Comparison of ENCODE assay signal across 11 cellular contexts in the genomic region with DNA sequence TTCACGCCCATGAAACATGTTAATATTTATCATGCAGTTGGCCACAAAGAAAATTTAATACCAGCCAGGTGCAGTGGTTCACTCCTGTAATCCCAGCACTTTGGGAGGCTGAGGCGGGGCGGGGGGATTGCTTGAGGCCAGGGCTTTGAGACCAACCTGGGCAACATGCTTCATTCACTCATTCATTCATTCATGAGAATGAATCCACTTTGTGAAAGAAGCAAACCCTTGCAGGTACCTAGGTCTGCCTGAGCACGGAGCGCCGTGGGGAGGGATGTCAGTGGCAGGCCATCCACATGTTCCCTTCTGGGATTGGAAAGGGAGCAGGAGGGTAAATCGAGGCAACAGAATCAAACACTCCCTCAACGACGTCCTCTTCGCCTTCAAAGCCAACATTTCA. TPM values are rescaled to one million over a fixed set of nuclear protein-coding genes. Genes with fewer than 3 reads are reported as not detected.
DNase-seq lines count a peak whose midpoint lies in the region; ATAC-seq and TF ChIP-seq lines count a peak whose summit lies in the region.
"Had no signal": no experiment of that assay in that cellular context is flagged by ENCODE, and none has a peak within 500 bp of the region (broad histone marks: within the 10 kb centered on the region; RNA-seq: fewer than 3 reads in every experiment).

No MANE protein-coding gene starts in this region.

- H4K20me1 ChIP-seq in fibroblast of lung (ENCODE audit: control insufficient read depth, extremely low read depth, insufficient read depth, low read length): peaks cover 5% of the 10 kb centered on the region

- H3K27ac ChIP-seq in fibroblast of lung (ENCODE audit: insufficient read depth, low read length): peak overlapping the region; percentile 95
- peak overlapping the region in 7 of 8 donors; percentile 96 to 99 (median 98) for H3K27ac ChIP-seq in spleen

- H3K4me1 Mint-ChIP-seq in HFFc6 (ENCODE audit: low read depth): peaks cover 80% of the 10 kb centered on the region
- H3K4me1 Mint-ChIP-seq in activated CD4-positive, alpha-beta memory T cell treated with anti-CD3 and anti-CD28 coated beads for 36 hours (ENCODE audit: low read depth): peaks cover 72% of the 10 kb centered on the region

- H3K9me3 Mint-ChIP-seq in HFFc6: no peaks in the 10 kb centered on the region
- H3K9me3 Mint-ChIP-seq in activated CD4-positive, alpha-beta memory T cell treated with anti-CD3 and anti-CD28 coated beads for 36 hours: no peaks in the 10 kb centered on the region

- no peak for TF ChIP-seq CTCF in HFFc6 (IDR thresholded peaks at IDR 0.05)
- no peak for TF ChIP-seq CTCF in fibroblast of lung (conservative IDR thresholded peaks at IDR 0.05 in 1 of 2, IDR thresholded peaks at IDR 0.05 in 1 of 2; ENCODE audit: low read depth in 1 of 2, low read length in 2 of 2)
- TF ChIP-seq CTCF in spleen (IDR thresholded peaks at IDR 0.05 in 8 of 11, conservative IDR thresholded peaks at IDR 0.05 in 3 of 11): no peak

- H3K4me2 ChIP-seq in fibroblast of lung (ENCODE audit: extremely low read depth, insufficient read depth, low read length): peak overlapping the region; percentile 67

- H3K36me3 ChIP-seq in fibroblast of lung (ENCODE audit: control insufficient read depth, insufficient read depth, low read length) (peaks cover 3% of the 10 kb centered on the region), spleen (peaks cover 0 to 9% (median 0%) of the 10 kb centered on the region in 6 donors)

- CTCF ChIA-PET in activated CD4-positive, alpha-beta memory T cell treated with anti-CD3 and anti-CD28 coated beads for 36 hours (lab: Charles Lee): interaction anchor here (5.5 kb wide), 1 partner anchor 13 kb away, joined by 44 read pairs; no protein-coding TSS in a partner anchor

- no peaks in the 10 kb centered on the region for H3K9me3 ChIP-seq in fibroblast of lung (ENCODE audit: control insufficient read depth, insufficient read depth, low read depth, low read length)
- H3K9me3 ChIP-seq in spleen: no peaks in the 10 kb centered on the region

- peaks cover 99% of the 10 kb centered on the region for H3K79me2 ChIP-seq in fibroblast of lung (ENCODE audit: control insufficient read depth, insufficient read depth, low read length)

- peaks cover 8% of the 10 kb centered on the region for H3K36me3 Mint-ChIP-seq in HFFc6 (ENCODE audit: low read depth)
- H3K36me3 Mint-ChIP-seq in activated CD4-positive, alpha-beta memory T cell treated with anti-CD3 and anti-CD28 coated beads for 36 hours: peaks cover 23% of the 10 kb centered on the region

- no peak for TF ChIP-seq POLR2A in spleen (IDR thresholded peaks at IDR 0.05)

- H3K9ac ChIP-seq in fibroblast of lung (ENCODE audit: insufficient read depth, low read length): no peak overlapping the region

- H3K4me1 ChIP-seq in fibroblast of lung (ENCODE audit: control insufficient read depth, extremely low read depth, insufficient read depth, low read length) (peaks cover 27% of the 10 kb centered on the region), spleen (peaks cover 47 to 95% (median 91%) of the 10 kb centered on the region in 6 donors)

- H3K27me3 ChIP-seq in fibroblast of lung (ENCODE audit: control insufficient read depth, insufficient read depth, low read length): no peaks in the 10 kb centered on the region
- H3K27me3 ChIP-seq in spleen (replicated peaks in 1 of 7): no peaks in the 10 kb centered on the region

- no peak overlapping the region for H3K4me3 ChIP-seq in fibroblast of lung (replicated peaks in 1 of 4; ENCODE audit: control extremely low read depth in 1 of 4, insufficient read depth in 1 of 4, low read depth in 3 of 4, low read length in 4 of 4)
- peak overlapping the region in 1 of 8 donors; percentile 23 for H3K4me3 ChIP-seq in spleen

- no peak for ATAC-seq in HG02798 (IDR thresholded peaks at IDR 0.05; ENCODE audit: poor library complexity, unreplicated experiment)
- ATAC-seq: activated CD4-positive, CD25-positive, alpha-beta regulatory T cell treated with anti-CD3 and anti-CD28 coated beads, Interleukin-2, amount 50 U/mL, for 24 hours had no signal

- no peak for DNase-seq in HFFc6
- no peak for DNase-seq in activated CD4-positive, alpha-beta memory T cell treated with anti-CD3 and anti-CD28 coated beads for 36 hours
- no peak for DNase-seq in fibroblast of lung (ENCODE audit: low read depth in 2 of 2)
- no peak for DNase-seq in spleen
- DNase-seq in stimulated activated CD4-positive, alpha-beta T cell treated with anti-CD3 and anti-CD28 coated beads, Interleukin-1b, Interleukin-23, amount 100 ng/mL, for 48 hours: no peak
- no peak for DNase-seq in NCI-H2227 treated with DMSO at 0.1 percent for 48 hours (lab: John Stamatoyannopoulos, UW)
- DNase-seq: HCEC 1CT, mesendoderm, NCI-H1105 had no signal

- WGBS in spleen, 5 donors: 92 to 97% (median 96%) methylated on average over 10 of the region's 10 CpGs

- intact Hi-C loops in activated CD4-positive, alpha-beta memory T cell treated with anti-CD3 and anti-CD28 coated beads for 36 hours (cut with micrococcal nuclease): loop anchor here (5.0 to 10.0 kb wide), 3 partner anchors 56 to 856 kb away; a partner anchor contains a TSS
- intact Hi-C loops in spleen (cut with DNase I; ENCODE audit: low total_unique reads): loop anchor here (10.0 kb wide), 1 partner anchor 756 kb away; a partner anchor contains a TSS

- peak overlapping the region; percentile 45 for H3K27ac Mint-ChIP-seq in HFFc6
- H3K27ac Mint-ChIP-seq in activated CD4-positive, alpha-beta memory T cell treated with anti-CD3 and anti-CD28 coated beads for 36 hours: peak overlapping the region; percentile 91

- POLR2A ChIA-PET in activated CD4-positive, alpha-beta memory T cell treated with anti-CD3 and anti-CD28 coated beads for 36 hours (lab: Charles Lee): no interaction called here

- H3K4me3 Mint-ChIP-seq in HFFc6: no peak overlapping the region; the same call in none of the 2 replicates
- no peak overlapping the region for H3K4me3 Mint-ChIP-seq in activated CD4-positive, alpha-beta memory T cell treated with anti-CD3 and anti-CD28 coated beads for 36 hours

- H2AFZ ChIP-seq in fibroblast of lung (ENCODE audit: low read length): no peak overlapping the region

- peaks cover under 1% of the 10 kb centered on the region; the same call in 1 of the 2 replicates for H3K27me3 Mint-ChIP-seq in HFFc6 (ENCODE audit: insufficient read depth)
- no peaks in the 10 kb centered on the region for H3K27me3 Mint-ChIP-seq in activated CD4-positive, alpha-beta memory T cell treated with anti-CD3 and anti-CD28 coated beads for 36 hours

RNA-seq across cellular contexts. Expression of a gene that starts 4.7 kb away (rescaled TPM):
- total RNA-seq in HFFc6 (2021; fragmentation: NEBNext Ultra II Directional; extraction: Animal tissue kit (Norgen Biotek cat#: 25700)): 100 to 1,000 TPM; 253 to 361 (median 336) TPM
- 100 to 1,000 TPM; 237 to 242 TPM for total RNA-seq in activated CD4-positive, alpha-beta memory T cell treated with anti-CD3 and anti-CD28 coated beads for 36 hours
- total RNA-seq in fibroblast of lung (83.7 and 124 TPM in 2 replicates), spleen (100 to 1,000 TPM; 102 to 201 (median 157) TPM)
- polyA plus RNA-seq in fibroblast of lung (206 and 308 TPM in 2 replicates), spleen (100 to 1,000 TPM in 2 of 3 donors, 10 to 100 TPM in 1; 89.9 to 143 (median 117) TPM)
- 724 and 1,112 TPM in 2 replicates for polyA plus RNA-seq in fibroblast of lung (2012)
- 182 and 357 TPM in 2 replicates for polyA minus RNA-seq in fibroblast of lung (ENCODE audit: low replicate concordance)
